Comparison of ENCODE assay signal across 7 cellular contexts in the genomic region with DNA sequence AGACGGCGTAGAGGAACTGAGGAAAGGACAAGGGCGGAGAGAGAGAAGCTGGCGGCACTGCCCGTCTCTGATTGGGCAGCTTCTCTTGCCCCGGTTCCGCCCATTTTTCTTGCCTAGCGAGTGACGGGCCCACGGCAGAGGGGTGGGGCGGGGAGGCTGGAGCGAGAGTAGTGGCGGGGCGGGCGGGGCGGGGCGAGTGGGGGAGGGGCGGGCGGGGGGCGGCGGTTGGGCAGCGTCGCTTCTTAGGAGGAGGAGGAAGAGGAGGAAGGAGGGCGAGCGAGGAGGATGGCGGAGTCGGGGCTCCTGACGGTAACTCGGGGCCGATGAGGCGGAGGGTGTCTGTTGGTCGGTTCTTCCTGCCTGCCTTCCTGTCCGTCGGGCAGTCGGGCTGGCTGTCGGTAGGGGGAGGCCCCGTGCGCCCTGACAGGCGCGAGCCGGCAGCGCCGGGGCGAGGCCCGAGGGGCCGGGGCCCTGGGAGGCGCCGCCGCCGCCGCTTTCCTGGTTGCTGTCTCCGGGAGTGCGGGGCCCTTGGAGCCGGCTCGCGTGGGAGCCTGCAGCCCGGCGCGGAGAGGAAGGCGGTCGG. TPM values are rescaled to one million over a fixed set of nuclear protein-coding genes. Genes with fewer than 3 reads are reported as not detected.
DNase-seq lines count a peak whose midpoint lies in the region; ATAC-seq, FAIRE-seq and TF ChIP-seq lines count a peak whose summit lies in the region.

A gene (plus strand): TSS at position 256 of the 583 bp plus-strand sequence. CDS start 44,755 bp downstream, outside the sequence.

- peak within 1 kb of the TSS; percentile 75 for H3K4me3 ChIP-seq in OCI-LY1 (ENCODE audit: low read depth, low read length, poor library complexity, severe bottlenecking)
- peak within 1 kb of the TSS; percentile 90 for H3K4me3 ChIP-seq in ovary
- H3K4me3 ChIP-seq in upper lobe of left lung, result peak within 1 kb of the TSS; percentile 69 to 96 (median 82)

- H3K36me3 ChIP-seq in OCI-LY1 (ENCODE audit: insufficient read depth, low read length), result no peaks in the 10 kb centered on the region
- H3K36me3 ChIP-seq in ovary, result no peaks in the 10 kb centered on the region
- no peaks in the 10 kb centered on the region for H3K36me3 ChIP-seq in upper lobe of left lung

- H3K9me2 ChIP-seq in OCI-LY1 (ENCODE audit: low read depth, low read length), result no peaks in the 10 kb centered on the region

- TF ChIP-seq POLR2A in GM18505 (IDR thresholded peaks at IDR 0.05; ENCODE audit: borderline replicate concordance, extremely low read depth, insufficient read depth, insufficient read length) (peak; percentile 83), ovary (IDR thresholded peaks at IDR 0.05) (peak; percentile 79), upper lobe of left lung (IDR thresholded peaks at IDR 0.05) (peak in 3 of 4 donors; percentile 69 to 87 (median 86))

- WGBS in ovary, 3 donors, result 0 to 1% (median 1%) methylated on average over 45 to 60 of the region's 61 CpGs
- 0% methylated on average over 12 to 16 of the region's 61 CpGs for WGBS in upper lobe of left lung, 2 donors

- H3K27me3 ChIP-seq in OCI-LY1 (ENCODE audit: insufficient read depth, low read length) (no peaks in the 10 kb centered on the region), ovary (no peaks in the 10 kb centered on the region), upper lobe of left lung (no peaks in the 10 kb centered on the region)

- TF ChIP-seq EP300 in ovary (IDR thresholded peaks at IDR 0.05) (no peak), upper lobe of left lung (IDR thresholded peaks at IDR 0.05) (peak in 1 of 4 donors; percentile 10)

- intact Hi-C loops in ovary (cut with DNase I), result no loop called here

- no peaks in the 10 kb centered on the region for H4K20me1 ChIP-seq in OCI-LY1 (ENCODE audit: insufficient read depth, low read length)

- TF ChIP-seq CTCF in OCI-LY1 (IDR thresholded peaks at IDR 0.05; ENCODE audit: low read length) (0 out of 2 replicates have a peak, but pooled peaks have one; percentile 8), ovary (IDR thresholded peaks at IDR 0.05) (peak in 2 of 3 donors; percentile 15 to 23), upper lobe of left lung (IDR thresholded peaks at IDR 0.05) (peak in 2 of 6 experiments; percentile 15 to 42)

- H3K79me2 ChIP-seq in OCI-LY1 (ENCODE audit: insufficient read depth, low read length), result peaks cover 42% of the 10 kb centered on the region

- peak within 1 kb of the TSS; percentile 85 for H3K4me2 ChIP-seq in OCI-LY1 (ENCODE audit: low read length)

- peak within 1 kb of the TSS; percentile 81 for H3K9ac ChIP-seq in OCI-LY1 (ENCODE audit: low read length)

- no peak for FAIRE-seq in frontal cortex (lab: Jason Lieb, UNC)

- H3K9me3 ChIP-seq in OCI-LY1 (ENCODE audit: low read length) (no peaks in the 10 kb centered on the region), ovary (no peaks in the 10 kb centered on the region), upper lobe of left lung (no peaks in the 10 kb centered on the region)

- H3K27ac ChIP-seq in OCI-LY1 (ENCODE audit: low read depth, low read length, poor library complexity, severe bottlenecking), result peak within 1 kb of the TSS; percentile 92
- H3K27ac ChIP-seq in ovary, result peak within 1 kb of the TSS; percentile 86 to 97
- peak within 1 kb of the TSS; percentile 98 to 99 (median 99) for H3K27ac ChIP-seq in upper lobe of left lung

- ATAC-seq in GM18505 (IDR thresholded peaks at IDR 0.05; ENCODE audit: unreplicated experiment), result peak; percentile 20
- ATAC-seq in HG02588 (IDR thresholded peaks at IDR 0.05; ENCODE audit: unreplicated experiment), result peak; percentile 11
- ATAC-seq in upper lobe of left lung (ENCODE audit: low FRiP score in 2 of 2), result peak; percentile 49 to 63

- no peak within 1 kb of the TSS; the same call in 1 of the 2 replicates for H2AFZ ChIP-seq in OCI-LY1 (ENCODE audit: low read length)

- peak; percentile 99 for DNase-seq in activated effector memory CD4-positive, alpha-beta T cell treated with anti-CD3 and anti-CD28 coated beads, Interleukin-2, amount 50 U/mL, for 16 hours
- no peak for DNase-seq in frontal cortex (ENCODE audit: low spot score in 2 of 2)
- DNase-seq in ovary, result peak; percentile 97 to 99 (median 99)
- DNase-seq in upper lobe of left lung, result peak; percentile 96 to 100

- H3F3A ChIP-seq in OCI-LY1 (ENCODE audit: insufficient read depth, low read length), result 0 out of 2 replicates have a peak, but pooled peaks cover 16% of the 10 kb centered on the region

- H3K4me1 ChIP-seq in OCI-LY1 (ENCODE audit: insufficient read depth, low read length, severe bottlenecking) (peaks cover 62% of the 10 kb centered on the region), ovary (ENCODE audit: insufficient read depth) (no peaks in the 10 kb centered on the region), upper lobe of left lung (peaks cover 18 to 35% (median 26%) of the 10 kb centered on the region in 4 donors)

RNA-seq across cellular contexts. Expression of the gene that starts here (rescaled TPM):
- total RNA-seq in frontal cortex, result 188 TPM
- total RNA-seq in ovary, result 10 to 100 TPM; 34.1 to 91.2 (median 67.7) TPM
- polyA plus RNA-seq in ovary, result 10 to 100 TPM; 19.4 to 33.8 TPM
- 100 to 1,000 TPM in 1 of 6 donors, 10 to 100 TPM in 5; 24.2 to 117 (median 41.6) TPM for total RNA-seq in upper lobe of left lung

Comparison
In these comparisons a context has a peak if more than half of its experiments do, and no peak if none do; other contexts are left out.
1. DNase-seq: peak in activated effector memory CD4-positive, alpha-beta T cell treated with anti-CD3 and anti-CD28 coated beads, Interleukin-2, amount 50 U/mL, for 16 hours (single experiment), ovary (5 of 5) and upper lobe of left lung (2 of 2); none in frontal cortex (0 of 2).
2. Peak in every context shown above with its lines, with median percentiles within 50 percentile points of each other: ATAC-seq, POLR2A ChIP-seq, H3K27ac ChIP-seq and H3K4me3 ChIP-seq.